27 cellular contexts compared by ENCODE assay signal in the genomic region with DNA sequence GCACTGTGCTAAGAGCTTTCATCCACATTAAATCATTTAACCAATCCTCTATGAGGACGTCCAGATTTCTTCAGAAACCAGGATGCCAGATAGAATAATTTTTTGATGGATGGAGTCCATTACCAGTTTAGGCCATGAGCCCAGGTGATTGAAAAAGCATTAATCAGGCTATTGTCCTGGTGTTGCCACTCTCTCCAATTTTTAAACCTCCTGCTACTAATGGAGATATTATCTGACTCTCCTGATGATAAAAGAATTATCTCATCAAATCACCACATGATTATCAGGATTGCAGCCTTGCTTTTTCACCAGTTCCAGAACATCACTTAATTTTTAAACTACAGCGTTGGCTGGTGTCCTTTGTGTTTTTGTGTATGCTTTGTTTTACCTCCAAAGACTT.
"Had no signal": no experiment of that assay in that cellular context is flagged by ENCODE, and none has a peak within 500 bp of the region (broad histone marks: within the 10 kb centered on the region; RNA-seq: fewer than 3 reads in every experiment).

No MANE protein-coding gene starts in this region.

- H3K36me3 Mint-ChIP-seq: activated naive CD4-positive, alpha-beta T cell treated with anti-CD3 and anti-CD28 coated beads, Interleukin-2, amount 50 U/mL, for 24 hours had no signal

- H3K4me3 Mint-ChIP-seq: activated B cell treated with CpG ODN at 0.5 μM for 24 hours; activated CD8-positive, alpha-beta T cell treated with anti-CD3 and anti-CD28 coated beads for 36 hours; activated naive CD4-positive, alpha-beta T cell treated with anti-CD3 and anti-CD28 coated beads for 36 hours; activated naive CD4-positive, alpha-beta T cell treated with anti-CD3 and anti-CD28 coated beads, Interleukin-2, amount 50 U/mL, for 24 hours; activated naive CD8-positive, alpha-beta T cell treated with anti-CD3 and anti-CD28 coated beads for 36 hours; activated naive CD8-positive, alpha-beta T cell treated with anti-CD3 and anti-CD28 coated beads, Interleukin-2, amount 50 U/mL, for 24 hours; activated T-cell treated with anti-CD3 and anti-CD28 coated beads, Interleukin-2, amount 50 U/mL, for 4 hours; activated T-helper 17 cell treated with anti-CD3 and anti-CD28 coated beads, Interleukin-2, amount 50 U/mL, for 72 hours; endodermal cell; T-helper 2 cell treated with Interferon-gamma antibody and Interleukin-4, amounts not matched to agents 5 μg/mL and 100 μg/mL, for 36 hours had no signal

- H3K27ac Mint-ChIP-seq: activated B cell treated with CpG ODN at 0.5 μM for 24 hours; activated CD8-positive, alpha-beta T cell treated with anti-CD3 and anti-CD28 coated beads for 36 hours; activated naive CD4-positive, alpha-beta T cell treated with anti-CD3 and anti-CD28 coated beads for 36 hours; activated naive CD4-positive, alpha-beta T cell treated with anti-CD3 and anti-CD28 coated beads, Interleukin-2, amount 50 U/mL, for 24 hours; activated naive CD8-positive, alpha-beta T cell treated with anti-CD3 and anti-CD28 coated beads for 36 hours; activated naive CD8-positive, alpha-beta T cell treated with anti-CD3 and anti-CD28 coated beads, Interleukin-2, amount 50 U/mL, for 24 hours; activated T-helper 17 cell treated with anti-CD3 and anti-CD28 coated beads, Interleukin-2, amount 50 U/mL, for 72 hours; endodermal cell; T-helper 2 cell treated with Interferon-gamma antibody and Interleukin-4, amounts not matched to agents 5 μg/mL and 100 μg/mL, for 36 hours had no signal

- H3K4me3 ChIP-seq: adrenal gland, body of pancreas, cardiac muscle cell, colonic mucosa had no signal

- H3K9me3 ChIP-seq: adrenal gland, body of pancreas, colonic mucosa had no signal

- H3K27me3 Mint-ChIP-seq: activated B cell treated with CpG ODN at 0.5 μM for 24 hours had no signal

- H3K9me3 Mint-ChIP-seq: activated B cell treated with CpG ODN at 0.5 μM for 24 hours had no signal

- H3K4me1 Mint-ChIP-seq: activated B cell treated with CpG ODN at 0.5 μM for 24 hours; activated naive CD4-positive, alpha-beta T cell treated with anti-CD3 and anti-CD28 coated beads, Interleukin-2, amount 50 U/mL, for 24 hours; activated naive CD8-positive, alpha-beta T cell treated with anti-CD3 and anti-CD28 coated beads for 36 hours; activated naive CD8-positive, alpha-beta T cell treated with anti-CD3 and anti-CD28 coated beads, Interleukin-2, amount 50 U/mL, for 24 hours; activated T-helper 17 cell treated with anti-CD3 and anti-CD28 coated beads, Interleukin-2, amount 50 U/mL, for 72 hours had no signal

- H3K4me1 ChIP-seq: colonic mucosa had no signal

- H3K27ac ChIP-seq: adrenal gland, body of pancreas, cardiac muscle cell, colonic mucosa, WERI-Rb-1 had no signal

- DNase-seq: activated B cell treated with CpG ODN at 0.5 μM for 24 hours; activated CD4-positive, alpha-beta T cell treated with anti-CD3 and anti-CD28 coated beads for 48 hours; activated CD4-positive, alpha-beta T cell treated with anti-CD3 and anti-CD28 coated beads, Interleukin-2, amount 50 U/mL, for 1 hour; activated CD4-positive, alpha-beta T cell treated with anti-CD3 and anti-CD28 coated beads, Interleukin-2, amount 50 U/mL, for 48 hours; activated CD8-positive, alpha-beta memory T cell treated with anti-CD3 and anti-CD28 coated beads for 24 hours; activated CD8-positive, alpha-beta T cell treated with anti-CD3 and anti-CD28 coated beads for 36 hours; activated effector memory CD4-positive, alpha-beta T cell treated with anti-CD3 and anti-CD28 coated beads, Interleukin-2, amount 50 U/mL, for 16 hours; activated naive CD4-positive, alpha-beta T cell treated with anti-CD3 and anti-CD28 coated beads for 36 hours; activated naive CD8-positive, alpha-beta T cell treated with anti-CD3 and anti-CD28 coated beads for 36 hours; activated naive CD8-positive, alpha-beta T cell treated with anti-CD3 and anti-CD28 coated beads, Interleukin-2, amount 50 U/mL, for 24 hours; activated T-cell treated with anti-CD3 and anti-CD28 coated beads, Interleukin-2, amount 50 U/mL, for 4 hours; adrenal gland; amygdala; aorta; body of pancreas; central memory CD4-positive, alpha-beta T cell; cerebellar nuclear complex; colonic mucosa; effector CD8-positive, alpha-beta T cell; endodermal cell; hippocampal formation; T1000; WERI-Rb-1 had no signal

- H3K27me3 ChIP-seq: adrenal gland, body of pancreas, cardiac muscle cell, colonic mucosa had no signal

- H3K36me3 ChIP-seq: adrenal gland, cardiac muscle cell, colonic mucosa, WERI-Rb-1 had no signal
